18 cellular contexts compared by ENCODE assay signal in the genomic region with DNA sequence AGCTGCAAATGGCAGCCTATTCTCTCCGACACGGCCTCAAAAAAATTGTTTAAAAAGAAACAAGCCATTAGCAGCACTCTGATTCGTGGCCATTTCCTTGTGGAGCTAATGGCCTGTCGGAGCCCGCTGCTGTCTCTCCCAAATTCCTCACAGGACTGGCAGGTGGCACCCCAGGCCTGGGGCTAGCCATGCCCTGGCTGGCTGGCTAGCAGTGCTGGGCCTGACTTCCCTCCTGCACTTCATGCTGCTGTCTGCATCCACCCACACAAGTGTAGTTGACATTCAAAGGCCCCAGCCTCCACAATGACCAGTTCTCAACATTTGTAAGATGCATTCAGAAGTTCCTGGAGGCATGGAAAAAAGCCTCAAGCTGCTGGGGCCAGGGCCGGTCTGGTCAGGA.
A peak's percentile ranks its signal among the peaks of the same experiment; 100 is the strongest.
DNase-seq lines count a peak whose midpoint lies in the region; ATAC-seq and TF ChIP-seq lines count a peak whose summit lies in the region.
"Had no signal": no experiment of that assay in that cellular context is flagged by ENCODE, and none has a peak within 500 bp of the region (broad histone marks: within the 10 kb centered on the region; RNA-seq: fewer than 3 reads in every experiment).

No MANE protein-coding gene starts in this region.

- 92 to 96% methylated on average over 6 of the region's 6 CpGs for WGBS in heart right ventricle, 2 donors

- no peaks in the 10 kb centered on the region for H3K9me3 ChIP-seq in heart right ventricle
- H3K9me3 ChIP-seq: sigmoid colon, testis had no signal

- CTCF ChIA-PET in RWPE1 (lab: Yijun Ruan, JAX) = interaction anchor here (0.6 to 0.9 kb wide), 2 partner anchors 10 to 19 kb away, joined by 3 read pairs; no protein-coding TSS in a partner anchor

- H3K4me3 Mint-ChIP-seq in type B pancreatic cell = no peak overlapping the region
- H3K4me3 Mint-ChIP-seq: activated CD8-positive, alpha-beta T cell treated with anti-CD3 and anti-CD28 coated beads, Interleukin-2, amount 10 ng/mL, durations not matched to agents 7 days and 5 days; effector memory CD8-positive, alpha-beta T cell; neural crest cell had no signal

- POLR2A ChIA-PET in RWPE1 (lab: Yijun Ruan, JAX; ENCODE audit: low non-redundant PET) = no interaction called here

- H3K27ac Mint-ChIP-seq in type B pancreatic cell = no peak overlapping the region
- H3K27ac Mint-ChIP-seq: activated CD8-positive, alpha-beta T cell treated with anti-CD3 and anti-CD28 coated beads, Interleukin-2, amount 10 ng/mL, durations not matched to agents 7 days and 5 days; effector memory CD8-positive, alpha-beta T cell had no signal

- H3K27me3 Mint-ChIP-seq in type B pancreatic cell = peaks cover 14% of the 10 kb centered on the region
- H3K27me3 Mint-ChIP-seq: effector memory CD8-positive, alpha-beta T cell had no signal

- peaks cover 0 to 30% (median 0%) of the 10 kb centered on the region in 9 donors for H3K36me3 ChIP-seq in heart right ventricle

- TF ChIP-seq CTCF in GM10266 (IDR thresholded peaks at IDR 0.05; ENCODE audit: control insufficient read depth, insufficient read depth, low read depth, missing control alignments) (peak; percentile 39), RWPE1 (conservative IDR thresholded peaks at IDR 0.05; ENCODE audit: low read depth) (no peak), heart right ventricle (IDR thresholded peaks at IDR 0.05) (peak in 5 of 9 donors; percentile 7 to 45 (median 32)), type B pancreatic cell (conservative IDR thresholded peaks at IDR 0.05) (no peak)

- no peaks in the 10 kb centered on the region for H3K27me3 ChIP-seq in heart right ventricle
- H3K27me3 ChIP-seq: sigmoid colon, testis had no signal

- ATAC-seq in heart right ventricle (peak; percentile 34 to 78 (median 66)), HG03196 (IDR thresholded peaks at IDR 0.05; ENCODE audit: unreplicated experiment) (no peak)
- ATAC-seq: activated CD8-positive, alpha-beta T cell treated with anti-CD3 and anti-CD28 coated beads, Interleukin-2, amount 10 ng/mL, durations not matched to agents 7 days and 5 days; effector memory CD8-positive, alpha-beta T cell had no signal

- H3K27ac ChIP-seq in RWPE1 = no peak overlapping the region
- H3K27ac ChIP-seq in heart right ventricle = no peak overlapping the region
- no peak overlapping the region for H3K27ac ChIP-seq in caudate nucleus (ENCODE audit: low read depth, low read length)
- H3K27ac ChIP-seq: PC-9, sigmoid colon, testis had no signal

- H3K4me3 ChIP-seq in heart right ventricle = no peak overlapping the region
- H3K4me3 ChIP-seq: PC-9, sigmoid colon, testis had no signal

- peaks cover 16% of the 10 kb centered on the region for H3K4me1 Mint-ChIP-seq in type B pancreatic cell (ENCODE audit: unreplicated experiment)

- intact Hi-C loops in heart right ventricle (cut with DNase I) = loop anchor here in 4 of 10 donors (5.0 to 10.0 kb wide), 3 partner anchors 61 to 173 kb away; partner anchors contain the start of gene SMCO4 (in 3 of the 4)
- intact Hi-C loops in posterior vena cava (cut with DNase I) = no loop called here

- H3K4me1 ChIP-seq in heart right ventricle = peaks cover 0 to 24% (median under 1%) of the 10 kb centered on the region in 9 donors
- H3K4me1 ChIP-seq: testis had no signal

- H3K36me3 Mint-ChIP-seq in type B pancreatic cell = peaks cover 5% of the 10 kb centered on the region

- H3K9me3 Mint-ChIP-seq in type B pancreatic cell = no peaks in the 10 kb centered on the region
- H3K9me3 Mint-ChIP-seq: effector memory CD8-positive, alpha-beta T cell; neural crest cell had no signal

- DNase-seq in GM10266 (ENCODE audit: extremely low spot score) (no peak), RWPE1 (ENCODE audit: low spot score) (peak; percentile 9), heart right ventricle (no peak), posterior vena cava (ENCODE audit: low spot score) (peak; percentile 53), type B pancreatic cell (ENCODE audit: extremely low spot score, unreplicated experiment) (no peak), D341Med (ENCODE audit: low spot score) (no peak), caudate nucleus (lab: John Stamatoyannopoulos, UW) (no peak)
- DNase-seq: activated CD8-positive, alpha-beta T cell treated with anti-CD3 and anti-CD28 coated beads, Interleukin-2, amount 10 ng/mL, durations not matched to agents 7 days and 5 days; central memory CD4-positive, alpha-beta T cell; effector memory CD8-positive, alpha-beta T cell; GF-D8; NCI-H2081 treated with DMSO at 0.1 percent for 48 hours; NCI-H69; PC-9; sigmoid colon; testis had no signal

Comparison
In these comparisons a context has a peak if more than half of its experiments do, and no peak if none do; other contexts are left out.
1. DNase-seq: peak in RWPE1 (single experiment) and posterior vena cava (single experiment); none in GM10266 (single experiment), heart right ventricle (0 of 2), type B pancreatic cell (single experiment), D341Med (single experiment) and caudate nucleus (0 of 61).
2. CTCF ChIP-seq: peak in GM10266 (single experiment) and heart right ventricle (5 of 9); none in RWPE1 (single experiment) and type B pancreatic cell (single experiment).